In genomic region chr10:119337796-119338432, GRCh38 we compare ENCODE assay signal across 15 cellular contexts.
DNase-seq lines count a peak whose midpoint lies in the region; ATAC-seq, FAIRE-seq and TF ChIP-seq lines count a peak whose summit lies in the region.
"Had no signal": no experiment of that assay in that cellular context is flagged by ENCODE, and none has a peak within 500 bp of the region (broad histone marks: within the 10 kb centered on the region; RNA-seq: fewer than 3 reads in every experiment).

No MANE protein-coding gene starts in this region.

- H4K20me1 ChIP-seq in SK-N-SH (ENCODE audit: insufficient read depth) (no peaks in the 10 kb centered on the region), GM23338 (replicated peaks; ENCODE audit: insufficient read depth) (no peaks in the 10 kb centered on the region)

- TF ChIP-seq EP300 in SK-N-SH (IDR thresholded peaks at IDR 0.05; ENCODE audit: borderline replicate concordance in 1 of 2, low read depth in 1 of 2, low read length in 1 of 2) = no peak

- H3K27me3 ChIP-seq in SK-N-SH (ENCODE audit: insufficient read depth) (no peaks in the 10 kb centered on the region), GM23338 (ENCODE audit: insufficient read depth) (no peaks in the 10 kb centered on the region)
- H3K27me3 ChIP-seq: esophagus squamous epithelium, ovary had no signal

- H3K9me2 ChIP-seq in SK-N-SH (no peaks in the 10 kb centered on the region), GM23338 (ENCODE audit: insufficient read depth) (no peaks in the 10 kb centered on the region)

- 85% methylated on average over 8 of the region's 8 CpGs for WGBS in SK-N-SH (ENCODE audit: low lambda C conversion rate)

- CTCF ChIA-PET in SK-N-SH (lab: Yijun Ruan, JAX) = interaction anchor here (1.2 to 5.2 kb wide), 3 partner anchors 26 to 131 kb away, joined by 3 to 27 read pairs (median 4); no protein-coding TSS in a partner anchor

- no peaks in the 10 kb centered on the region for H3K9me3 ChIP-seq in SK-N-SH
- H3K9me3 ChIP-seq: esophagus squamous epithelium, ovary had no signal

- H3F3A ChIP-seq in SK-N-SH (replicated peaks; ENCODE audit: insufficient read depth) (no peaks in the 10 kb centered on the region), GM23338 (replicated peaks; ENCODE audit: low read depth) (no peaks in the 10 kb centered on the region)

- no peaks in the 10 kb centered on the region for H3K36me3 ChIP-seq in SK-N-SH (replicated peaks in 1 of 2; ENCODE audit: control insufficient read depth in 1 of 2, insufficient read depth in 2 of 2, low read length in 1 of 2)
- no peaks in the 10 kb centered on the region for H3K36me3 ChIP-seq in GM23338 (ENCODE audit: insufficient read depth)
- H3K36me3 ChIP-seq: esophagus squamous epithelium, ovary had no signal

- no peak for TF ChIP-seq POLR2A in H54 (IDR thresholded peaks at IDR 0.05; ENCODE audit: low read depth, low read length)

- H3K27ac Mint-ChIP-seq in GM23338 = no peak overlapping the region
- H3K27ac Mint-ChIP-seq: activated CD4-positive, alpha-beta T cell treated with anti-CD3 and anti-CD28 coated beads for 36 hours; activated T-helper 2 cell treated with anti-CD3 and anti-CD28 coated beads, Interferon-gamma antibody, Interleukin-2, Interleukin-4, amounts not matched to agents 10 μg/mL and 5 μg/mL and 100 μg/mL, durations not matched to agents 14 hours and 24 hours and 36 hours had no signal

- no peak overlapping the region for H3K4me3 Mint-ChIP-seq in GM23338
- H3K4me3 Mint-ChIP-seq: activated CD4-positive, alpha-beta T cell treated with anti-CD3 and anti-CD28 coated beads for 36 hours had no signal

- ATAC-seq in GM23338 = no peak
- ATAC-seq: activated CD4-positive, alpha-beta T cell treated with anti-CD3 and anti-CD28 coated beads for 36 hours had no signal

- H3K4me2 ChIP-seq in SK-N-SH (peak overlapping the region; percentile 30; the same call in 1 of the 2 replicates), GM23338 (no peak overlapping the region)

- no peak overlapping the region; the same call in 1 of the 2 replicates for H2AFZ ChIP-seq in SK-N-SH (ENCODE audit: low read depth)
- H2AFZ ChIP-seq in GM23338 = no peak overlapping the region

- TF ChIP-seq CTCF in SK-N-SH (IDR thresholded peaks at IDR 0.05) (no peak), GM23338 (conservative IDR thresholded peaks at IDR 0.05; ENCODE audit: low read depth in 2 of 2) (no peak)

- H3K4me3 ChIP-seq in SK-N-SH (ENCODE audit: low read depth in 2 of 2, low read length in 1 of 2) (no peak overlapping the region), GM23338 (no peak overlapping the region)
- H3K4me3 ChIP-seq: esophagus squamous epithelium, ovary had no signal

- DNase-seq in H54 (ENCODE audit: insufficient read length, low spot score) (peak; percentile 72), SK-N-SH (no peak), glomerular visceral epithelial cell (ENCODE audit: extremely low spot score) (peak; percentile 45), renal cortical epithelial cell (ENCODE audit: low read depth) (peak; percentile 43), retina (no peak), GM23338 (ENCODE audit: low spot score) (no peak)
- no peak for DNase-seq in stimulated activated CD4-positive, alpha-beta T cell treated with anti-CD3 and anti-CD28 coated beads, Interleukin-15, amount 100 ng/mL, for 24 hours
- DNase-seq: activated CD4-positive, alpha-beta T cell treated with anti-CD3 and anti-CD28 coated beads for 36 hours; COR-L47; esophagus squamous epithelium; kidney; NCI-H1417; ovary; stimulated activated naive CD4-positive, alpha-beta T cell treated with Interleukin-2 at 50 U/mL for 16 hours had no signal

- H3K79me2 ChIP-seq in SK-N-SH (ENCODE audit: insufficient read depth) = no peaks in the 10 kb centered on the region
- H3K79me2 ChIP-seq in GM23338 (replicated peaks; ENCODE audit: insufficient read depth) = no peaks in the 10 kb centered on the region

- H3K36me3 Mint-ChIP-seq in GM23338 (ENCODE audit: low read depth) = no peaks in the 10 kb centered on the region

- no peaks in the 10 kb centered on the region for H3K9me3 Mint-ChIP-seq in GM23338
- H3K9me3 Mint-ChIP-seq: activated T-helper 2 cell treated with anti-CD3 and anti-CD28 coated beads, Interferon-gamma antibody, Interleukin-2, Interleukin-4, amounts not matched to agents 10 μg/mL and 5 μg/mL and 100 μg/mL, durations not matched to agents 14 hours and 24 hours and 36 hours had no signal

- H3K4me1 Mint-ChIP-seq in GM23338 = peaks cover 6% of the 10 kb centered on the region; the same call in 2 of the 3 replicates

- H3K4me1 ChIP-seq in SK-N-SH (ENCODE audit: control insufficient read depth in 1 of 2, insufficient read depth in 2 of 2, low read depth in 1 of 2, low read length in 1 of 2) = peaks cover 17 to 33% of the 10 kb centered on the region in 2 experiments; a peak in 2 of 4 replicates
- H3K4me1 ChIP-seq in GM23338 (ENCODE audit: insufficient read depth) = no peaks in the 10 kb centered on the region

- H3K27me3 Mint-ChIP-seq in GM23338 (ENCODE audit: insufficient read depth, low read depth, poor library complexity) = peaks cover 4% of the 10 kb centered on the region
- H3K27me3 Mint-ChIP-seq: activated CD4-positive, alpha-beta T cell treated with anti-CD3 and anti-CD28 coated beads for 36 hours had no signal

- POLR2A ChIA-PET in SK-N-SH (lab: Yijun Ruan, JAX) = no interaction called here

- H3K9ac ChIP-seq in SK-N-SH = no peak overlapping the region

- H3K27ac ChIP-seq in SK-N-SH (ENCODE audit: low read depth in 2 of 2, low read length in 1 of 2) (no peak overlapping the region; a peak in 1 of 4 replicates), GM23338 (ENCODE audit: low read depth) (no peak overlapping the region)
- H3K27ac ChIP-seq: esophagus squamous epithelium had no signal

- no peak for FAIRE-seq in H54 (lab: Jason Lieb, UNC)
- FAIRE-seq: kidney had no signal

- no peak for TF ChIP-seq RAD21 in SK-N-SH (IDR thresholded peaks at IDR 0.05; ENCODE audit: low read length)

TF ChIP-seq in SK-N-SH, 30 proteins besides CTCF, POLR2A, EP300 and RAD21 (continues in another document):
- no peak for TF ChIP-seq USF1 (IDR thresholded peaks at IDR 0.05; ENCODE audit: borderline replicate concordance, low read depth)
- TF ChIP-seq RXRA (IDR thresholded peaks at IDR 0.05; ENCODE audit: borderline replicate concordance, low read depth) = no peak
- no peak for TF ChIP-seq ELF1 (IDR thresholded peaks at IDR 0.05)
- no peak for TF ChIP-seq RFX5 (IDR thresholded peaks at IDR 0.05; ENCODE audit: low read length)

TF ChIP-seq in GM23338, 12 proteins besides CTCF, POLR2A, EP300 and RAD21 (continues in another document):
- TF ChIP-seq CREB1 (CRISPR knock-in tag; IDR thresholded peaks at IDR 0.05; ENCODE audit: low read depth) = no peak
- TF ChIP-seq ETS1 (IDR thresholded peaks at IDR 0.05) = no peak
- TF ChIP-seq ZNF114 (CRISPR knock-in tag; IDR thresholded peaks at IDR 0.05) = no peak

Comparison
In these comparisons a context has a peak if more than half of its experiments do, and no peak if none do; other contexts are left out.
1. DNase-seq: peak in H54 (single experiment), glomerular visceral epithelial cell (single experiment) and renal cortical epithelial cell (single experiment); none in SK-N-SH (single experiment), retina (single experiment), stimulated activated CD4-positive, alpha-beta T cell treated with anti-CD3 and anti-CD28 coated beads, Interleukin-15, amount 100 ng/mL, for 24 hours (single experiment) and GM23338 (single experiment).